Comparison of ENCODE assay signal across 8 cellular contexts in genomic region chr22:36301384-36301828, GRCh38. TPM values are rescaled to one million over a fixed set of nuclear protein-coding genes. Genes with fewer than 3 reads are reported as not detected.
DNase-seq lines count a peak whose midpoint lies in the region; ATAC-seq and TF ChIP-seq lines count a peak whose summit lies in the region.

No MANE protein-coding gene starts in this region.

- no peaks in the 10 kb centered on the region for H3K4me1 ChIP-seq in adrenal gland (replicated peaks in 1 of 2)
- peaks cover 15% of the 10 kb centered on the region for H3K4me1 ChIP-seq in left ventricle myocardium inferior

- DNase-seq in NB4 (ENCODE audit: low read depth) (peak; percentile 78), T-helper 2 cell (peak; percentile 67 to 81 (median 74)), adrenal gland (peak; percentile 66 to 91 (median 80)), left ventricle myocardium inferior (peak; percentile 67), retina (peak; percentile 78), NCI-H446 treated with DMSO at 0.1 percent for 48 hours (lab: John Stamatoyannopoulos, UW) (no peak)

- intact Hi-C loops in adrenal gland (cut with DNase I), result loop anchor here (2.0 to 5.0 kb wide), 2 partner anchors 169 to 171 kb away; no protein-coding TSS in a partner anchor
- intact Hi-C loops in left ventricle myocardium inferior (cut with micrococcal nuclease), result loop anchor here (5.0 kb wide), 1 partner anchor 171 kb away; no protein-coding TSS in a partner anchor

- peak; percentile 96 for TF ChIP-seq CTCF in GM12872 (IDR thresholded peaks at IDR 0.05; ENCODE audit: insufficient read depth, low read depth, low read length)
- TF ChIP-seq CTCF in NB4 (IDR thresholded peaks at IDR 0.05; ENCODE audit: low read depth, low read length), result peak; percentile 87
- peak; percentile 88 to 96 (median 93) for TF ChIP-seq CTCF in adrenal gland (IDR thresholded peaks at IDR 0.05)
- TF ChIP-seq CTCF in left ventricle myocardium inferior (IDR thresholded peaks at IDR 0.05; ENCODE audit: borderline replicate concordance), result peak; percentile 96

- H3K27me3 ChIP-seq in adrenal gland (no peaks in the 10 kb centered on the region), left ventricle myocardium inferior (ENCODE audit: low read depth) (no peaks in the 10 kb centered on the region)

- H3K27ac ChIP-seq in adrenal gland (no peak overlapping the region), left ventricle myocardium inferior (replicated peaks) (peak overlapping the region; percentile 22)

- peaks cover 0 to 100% of the 10 kb centered on the region in 2 donors for H3K36me3 ChIP-seq in adrenal gland (replicated peaks in 1 of 2)
- peaks cover 100% of the 10 kb centered on the region for H3K36me3 ChIP-seq in left ventricle myocardium inferior

- no peak for ATAC-seq in GM19035 (IDR thresholded peaks at IDR 0.05; ENCODE audit: unreplicated experiment)

- 25 to 36% (median 33%) methylated on average over 11 to 13 of the region's 13 CpGs for WGBS in adrenal gland, 4 donors

- H3K4me3 ChIP-seq in NB4 (ENCODE audit: low read depth, low read length) (no peak overlapping the region), adrenal gland (no peak overlapping the region), left ventricle myocardium inferior (no peak overlapping the region)

- H3K9me3 ChIP-seq in adrenal gland (replicated peaks in 1 of 3), result no peaks in the 10 kb centered on the region
- no peaks in the 10 kb centered on the region for H3K9me3 ChIP-seq in left ventricle myocardium inferior (replicated peaks)

- TF ChIP-seq POLR2A in NB4 (IDR thresholded peaks at IDR 0.05; ENCODE audit: extremely low read depth, insufficient read length), result no peak
- TF ChIP-seq POLR2A in adrenal gland (IDR thresholded peaks at IDR 0.05), result no peak

RNA-seq across cellular contexts. Expression of gene APOL1, which starts 48.5 kb away (rescaled TPM):
- total RNA-seq in adrenal gland, result 10 to 100 TPM; 10.8 to 39.0 (median 31.3) TPM
- polyA plus RNA-seq in adrenal gland, result 10 to 100 TPM; 19.9 to 21.2 (median 20.2) TPM
- total RNA-seq in left ventricle myocardium inferior, result 15.2 TPM
